ENCODE assay signal across 21 cellular contexts in the genomic region with DNA sequence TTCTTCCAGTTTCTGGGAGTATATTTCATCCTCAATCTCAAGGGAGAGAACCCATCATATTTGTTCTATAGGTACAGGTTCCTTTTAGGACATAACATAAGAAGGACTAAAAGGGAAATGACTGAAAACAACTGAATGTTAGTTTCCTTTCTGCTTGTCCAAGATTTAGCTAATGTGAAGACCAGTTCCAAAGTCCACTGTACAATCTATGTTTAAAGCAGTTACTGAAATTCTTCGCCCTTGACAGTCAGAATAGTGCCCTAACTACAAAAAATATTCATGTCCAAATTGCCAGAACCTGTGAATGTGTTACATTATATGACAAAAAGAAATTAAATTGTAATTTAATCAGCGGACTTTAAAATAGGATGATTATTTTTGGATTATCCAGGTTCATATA.
DNase-seq lines count a peak whose midpoint lies in the region; ATAC-seq, FAIRE-seq and TF ChIP-seq lines count a peak whose summit lies in the region.
"Had no signal": no experiment of that assay in that cellular context is flagged by ENCODE, and none has a peak within 500 bp of the region (broad histone marks: within the 10 kb centered on the region; RNA-seq: fewer than 3 reads in every experiment).

No MANE protein-coding gene starts in this region.

- H3K79me2 ChIP-seq in GM23338 (replicated peaks; ENCODE audit: insufficient read depth) = no peaks in the 10 kb centered on the region
- no peaks in the 10 kb centered on the region for H3K79me2 ChIP-seq in hepatocyte

- 86% methylated on average over 2 of the region's 2 CpGs for WGBS in hepatocyte (ENCODE audit: low lambda C conversion rate, missing lambda C conversion rate)
- WGBS in small intestine, 3 donors = 53 to 74% (median 58%) methylated on average over 2 of the region's 2 CpGs

- H3K27me3 ChIP-seq in GM23338 (ENCODE audit: insufficient read depth) (no peaks in the 10 kb centered on the region), hepatocyte (no peaks in the 10 kb centered on the region), small intestine (ENCODE audit: control insufficient read depth in 2 of 2, insufficient read depth in 2 of 2, low read length in 2 of 2) (no peaks in the 10 kb centered on the region), HAP-1 (ENCODE audit: low read depth) (no peaks in the 10 kb centered on the region)
- H3K27me3 ChIP-seq: BLaER1 treated with 17β-estradiol and CSF1 and Interleukin-3, amounts not matched to agents 10 nM and 100 nM had no signal

- ATAC-seq in GM23338 = no peak
- ATAC-seq in left colon = peak; percentile 44
- ATAC-seq: A549; CD8-positive, alpha-beta T cell had no signal

- H3K4me1 ChIP-seq in GM23338 (ENCODE audit: insufficient read depth) = no peaks in the 10 kb centered on the region
- peaks cover 14% of the 10 kb centered on the region for H3K4me1 ChIP-seq in hepatocyte (ENCODE audit: insufficient read depth)
- peaks cover 0 to 2% of the 10 kb centered on the region in 2 donors for H3K4me1 ChIP-seq in small intestine (ENCODE audit: control insufficient read depth in 2 of 2, insufficient read depth in 1 of 2, low read depth in 1 of 2, low read length in 1 of 2)
- no peaks in the 10 kb centered on the region for H3K4me1 ChIP-seq in HAP-1
- H3K4me1 ChIP-seq: A549, Caco-2 had no signal

- H3K27ac Mint-ChIP-seq in GM23338 = no peak overlapping the region
- H3K27ac Mint-ChIP-seq: B cell; CD4-positive, alpha-beta T cell; CD8-positive, alpha-beta T cell had no signal

- no peak overlapping the region for H3K4me3 ChIP-seq in GM23338
- no peak overlapping the region for H3K4me3 ChIP-seq in hepatocyte
- no peak overlapping the region for H3K4me3 ChIP-seq in small intestine (ENCODE audit: low read depth in 1 of 2, low read length in 2 of 2)
- H3K4me3 ChIP-seq in HAP-1 = no peak overlapping the region
- H3K4me3 ChIP-seq: A549; BLaER1 treated with 17β-estradiol and CSF1 and Interleukin-3, amounts not matched to agents 10 nM and 100 nM had no signal

- H3K9me3 ChIP-seq in hepatocyte (ENCODE audit: low read depth) (no peaks in the 10 kb centered on the region), small intestine (ENCODE audit: control insufficient read depth, low read depth) (no peaks in the 10 kb centered on the region), HAP-1 (no peaks in the 10 kb centered on the region)
- H3K9me3 ChIP-seq: A549; BLaER1 treated with 17β-estradiol and CSF1 and Interleukin-3, amounts not matched to agents 10 nM and 100 nM; Caco-2 had no signal

- H3K9me2 ChIP-seq in GM23338 (ENCODE audit: insufficient read depth) (no peaks in the 10 kb centered on the region), hepatocyte (replicated peaks; ENCODE audit: insufficient read depth) (no peaks in the 10 kb centered on the region)

- H4K20me1 ChIP-seq in GM23338 (replicated peaks; ENCODE audit: insufficient read depth) (no peaks in the 10 kb centered on the region), hepatocyte (ENCODE audit: insufficient read depth, poor library complexity, severe bottlenecking) (no peaks in the 10 kb centered on the region)
- H4K20me1 ChIP-seq: BLaER1 treated with 17β-estradiol and CSF1 and Interleukin-3, amounts not matched to agents 10 nM and 100 nM had no signal

- H2AFZ ChIP-seq in GM23338 (peak overlapping the region; percentile 20; the same call in 1 of the 2 replicates), hepatocyte (no peak overlapping the region)

- in situ Hi-C loops in HAP-1 (cut with MboI; ENCODE audit: low sequenced_read_pairs) = no loop called here

- H3K36me3 Mint-ChIP-seq in GM23338 (ENCODE audit: low read depth) = no peaks in the 10 kb centered on the region
- H3K36me3 Mint-ChIP-seq: CD8-positive, alpha-beta T cell had no signal

- H3K4me3 Mint-ChIP-seq in GM23338 = no peak overlapping the region
- H3K4me3 Mint-ChIP-seq: B cell; CD4-positive, alpha-beta T cell; CD8-positive, alpha-beta T cell had no signal

- H3F3A ChIP-seq in GM23338 (replicated peaks; ENCODE audit: low read depth) = no peaks in the 10 kb centered on the region

- H3K36me3 ChIP-seq in GM23338 (ENCODE audit: insufficient read depth) (no peaks in the 10 kb centered on the region), hepatocyte (replicated peaks; ENCODE audit: insufficient read depth, low read depth) (no peaks in the 10 kb centered on the region), small intestine (ENCODE audit: control insufficient read depth in 2 of 2, insufficient read depth in 2 of 2, low read length in 2 of 2) (no peaks in the 10 kb centered on the region), HAP-1 (replicated peaks) (no peaks in the 10 kb centered on the region)
- H3K36me3 ChIP-seq: BLaER1 treated with 17β-estradiol and CSF1 and Interleukin-3, amounts not matched to agents 10 nM and 100 nM had no signal

- H3K9me3 Mint-ChIP-seq in GM23338 = no peaks in the 10 kb centered on the region
- H3K9me3 Mint-ChIP-seq: CD8-positive, alpha-beta T cell had no signal

- no peaks in the 10 kb centered on the region for H3K4me1 Mint-ChIP-seq in GM23338
- H3K4me1 Mint-ChIP-seq: B cell had no signal

- H3K27me3 Mint-ChIP-seq in GM23338 (ENCODE audit: insufficient read depth, low read depth, poor library complexity) = peaks cover 5% of the 10 kb centered on the region
- H3K27me3 Mint-ChIP-seq: B cell; CD4-positive, alpha-beta T cell had no signal

- DNase-seq in GM23338 (ENCODE audit: low spot score) (no peak), hepatocyte (ENCODE audit: low spot score) (no peak), left colon (no peak), small intestine (peak; percentile 25), NCI-H524 treated with DMSO at 0.1 percent for 48 hours (lab: John Stamatoyannopoulos, UW) (no peak), HAP-1 (ENCODE audit: low spot score in 2 of 2) (no peak), retina (no peak)
- DNase-seq: Caco-2; Calu3; CD4-positive, alpha-beta T cell; CD8-positive, alpha-beta T cell; GF-D8 had no signal

- intact Hi-C loops in left colon (cut with DNase I, micrococcal nuclease) = no loop called here

- H3K4me2 ChIP-seq in GM23338 (no peak overlapping the region), hepatocyte (peak overlapping the region; percentile 13)
- H3K4me2 ChIP-seq: A549; BLaER1 treated with 17β-estradiol and CSF1 and Interleukin-3, amounts not matched to agents 10 nM and 100 nM had no signal

- H3K27ac ChIP-seq in GM23338 (ENCODE audit: low read depth) (no peak overlapping the region), hepatocyte (no peak overlapping the region), small intestine (ENCODE audit: low read depth in 1 of 2, low read length in 1 of 2) (no peak overlapping the region)
- H3K27ac ChIP-seq: 22Rv1; A549; BLaER1 treated with 17β-estradiol and CSF1 and Interleukin-3, amounts not matched to agents 10 nM and 100 nM; C4-2B had no signal

- no peak for FAIRE-seq in small intestine (lab: Jason Lieb, UNC)
- FAIRE-seq: A549, D721Med, G401.6, GM12891, GM19239 had no signal

- no peak for TF ChIP-seq CTCF in GM23338 (conservative IDR thresholded peaks at IDR 0.05; ENCODE audit: low read depth in 2 of 2)
- no peak for TF ChIP-seq CTCF in hepatocyte (IDR thresholded peaks at IDR 0.05; ENCODE audit: poor library complexity)
